ENCODE assay signal across 30 cellular contexts in genomic region chr9:89367281-89367680, GRCh38. TPM values are rescaled to one million over a fixed set of nuclear protein-coding genes. Genes with fewer than 3 reads are reported as not detected.
A peak's percentile ranks its signal among the peaks of the same experiment; 100 is the strongest.
DNase-seq lines count a peak whose midpoint lies in the region; ATAC-seq and TF ChIP-seq lines count a peak whose summit lies in the region.
"Had no signal": no experiment of that assay in that cellular context is flagged by ENCODE, and none has a peak within 500 bp of the region (broad histone marks: within the 10 kb centered on the region; RNA-seq: fewer than 3 reads in every experiment).

No MANE protein-coding gene starts in this region.

- intact Hi-C loops in CD8-positive, alpha-beta T cell (cut with DNase I, micrococcal nuclease) = no loop called here
- intact Hi-C loops in HCT116 (cut with micrococcal nuclease) (no loop called here), posterior vena cava (cut with DNase I) (no loop called here)

- no peak for TF ChIP-seq RAD21 in HCT116 (IDR thresholded peaks at IDR 0.05; ENCODE audit: low read depth)

- H3K27me3 ChIP-seq in CD8-positive, alpha-beta T cell (ENCODE audit: insufficient read depth, low read length) = no peaks in the 10 kb centered on the region
- H3K27me3 ChIP-seq in HCT116 (ENCODE audit: insufficient read depth, low read length) = no peaks in the 10 kb centered on the region
- H3K27me3 ChIP-seq: MG63 had no signal

- CTCF ChIA-PET in CD8-positive, alpha-beta T cell (lab: Charles Lee) = interaction anchor here (1.0 to 1.2 kb wide), 2 partner anchors 10 to 34 kb away, joined by 3 to 4 read pairs; no protein-coding TSS in a partner anchor
- CTCF ChIA-PET in HCT116 (lab: Charles Lee) = no interaction called here

- H3K36me3 Mint-ChIP-seq in activated naive CD4-positive, alpha-beta T cell treated with anti-CD3 and anti-CD28 coated beads, Interleukin-2, amount 50 U/mL, for 24 hours = no peaks in the 10 kb centered on the region
- H3K36me3 Mint-ChIP-seq in activated naive CD4-positive, alpha-beta T cell treated with anti-CD3 and anti-CD28 coated beads, Interleukin-2, amount 50 U/mL, for 72 hours = no peaks in the 10 kb centered on the region
- H3K36me3 Mint-ChIP-seq in CD8-positive, alpha-beta T cell = peaks cover 4% of the 10 kb centered on the region

- H3K9ac ChIP-seq in HCT116 (ENCODE audit: low read length) = no peak overlapping the region

- peak overlapping the region; percentile 68 for H3K27ac Mint-ChIP-seq in activated naive CD4-positive, alpha-beta T cell treated with anti-CD3 and anti-CD28 coated beads, Interleukin-2, amount 50 U/mL, for 24 hours
- peak overlapping the region in 1 of 2 donors; percentile 68 for H3K27ac Mint-ChIP-seq in activated naive CD4-positive, alpha-beta T cell treated with anti-CD3 and anti-CD28 coated beads, Interleukin-2, amount 50 U/mL, for 72 hours
- peak overlapping the region; percentile 52 for H3K27ac Mint-ChIP-seq in CD8-positive, alpha-beta T cell
- H3K27ac Mint-ChIP-seq: B cell, GM23338 had no signal

- no peak for TF ChIP-seq CTCF in CD8-positive, alpha-beta T cell (IDR thresholded peaks at IDR 0.05)
- no peak for TF ChIP-seq CTCF in HCT116 (IDR thresholded peaks at IDR 0.05 in 2 of 3, conservative IDR thresholded peaks at IDR 0.05 in 1 of 3; ENCODE audit: borderline replicate concordance in 1 of 3, insufficient read depth in 1 of 3, low read depth in 2 of 3, low read length in 2 of 3)

- BruUV-seq in HCT116 (replicated peaks; lab: Mats Ljungman, UMichigan) = no TSS peak

- H3K27me3 Mint-ChIP-seq in activated naive CD4-positive, alpha-beta T cell treated with anti-CD3 and anti-CD28 coated beads, Interleukin-2, amount 50 U/mL, for 24 hours = no peaks in the 10 kb centered on the region
- no peaks in the 10 kb centered on the region for H3K27me3 Mint-ChIP-seq in CD8-positive, alpha-beta T cell (ENCODE audit: low read depth)
- H3K27me3 Mint-ChIP-seq: B cell; CD8-positive, alpha-beta memory T cell had no signal

- H3K4me2 ChIP-seq in HCT116 (ENCODE audit: low read length) = no peak overlapping the region
- H3K4me2 ChIP-seq: GM23338, PC-9 had no signal

- H3K4me1 Mint-ChIP-seq in activated naive CD4-positive, alpha-beta T cell treated with anti-CD3 and anti-CD28 coated beads, Interleukin-2, amount 50 U/mL, for 24 hours = peaks cover 17% of the 10 kb centered on the region
- H3K4me1 Mint-ChIP-seq in CD8-positive, alpha-beta T cell (ENCODE audit: low read depth) = peaks cover 1% of the 10 kb centered on the region
- H3K4me1 Mint-ChIP-seq: B cell, GM23338 had no signal

- POLR2A ChIA-PET in CD8-positive, alpha-beta T cell (lab: Charles Lee) = no interaction called here
- POLR2A ChIA-PET in HCT116 (lab: Charles Lee) = no interaction called here

- no peak for TF ChIP-seq POLR2A in HCT116 (IDR thresholded peaks at IDR 0.05; ENCODE audit: borderline replicate concordance, extremely low read depth, insufficient read depth, insufficient read length)

- H3K9me2 ChIP-seq in HCT116 (ENCODE audit: insufficient read depth) = no peaks in the 10 kb centered on the region

- H3K27ac ChIP-seq in CD8-positive, alpha-beta T cell (ENCODE audit: low read depth, low read length) = no peak overlapping the region
- no peak overlapping the region for H3K27ac ChIP-seq in HCT116 (ENCODE audit: low read depth, low read length)
- H3K27ac ChIP-seq: C4-2B, PC-9 had no signal

- H3K4me3 ChIP-seq in CD8-positive, alpha-beta T cell (ENCODE audit: low read depth, low read length) = no peak overlapping the region
- H3K4me3 ChIP-seq in HCT116 (replicated peaks in 1 of 2; ENCODE audit: low read depth in 1 of 2, low read length in 2 of 2) = no peak overlapping the region
- H3K4me3 ChIP-seq: GM12878, GM23338, HAP-1, MG63, PC-9 had no signal

- no peaks in the 10 kb centered on the region for H3K9me3 ChIP-seq in CD8-positive, alpha-beta T cell (ENCODE audit: low read length)
- no peaks in the 10 kb centered on the region for H3K9me3 ChIP-seq in HCT116 (ENCODE audit: control insufficient read depth in 1 of 2, insufficient read depth in 1 of 2, low read depth in 1 of 2, low read length in 2 of 2)
- H3K9me3 ChIP-seq: HAP-1, MG63 had no signal

- RAD21 ChIA-PET in HCT116 (lab: Charles Lee; ENCODE audit: low non-redundant PET in 1 of 2, low total read pairs in 2 of 2, uncharacterized antibody in 2 of 2, unreplicated experiment in 2 of 2) = no interaction called here

- no peaks in the 10 kb centered on the region for H3K9me3 Mint-ChIP-seq in activated naive CD4-positive, alpha-beta T cell treated with anti-CD3 and anti-CD28 coated beads, Interleukin-2, amount 50 U/mL, for 24 hours
- H3K9me3 Mint-ChIP-seq in activated naive CD4-positive, alpha-beta T cell treated with anti-CD3 and anti-CD28 coated beads, Interleukin-2, amount 50 U/mL, for 72 hours = no peaks in the 10 kb centered on the region
- H3K9me3 Mint-ChIP-seq in CD8-positive, alpha-beta T cell = no peaks in the 10 kb centered on the region
- H3K9me3 Mint-ChIP-seq: GM23338 had no signal

- H3K36me3 ChIP-seq in CD8-positive, alpha-beta T cell (ENCODE audit: insufficient read depth, low read length) = peaks cover 5% of the 10 kb centered on the region
- H3K36me3 ChIP-seq in HCT116 (ENCODE audit: control insufficient read depth in 1 of 2, insufficient read depth in 2 of 2, low read length in 2 of 2) = no peaks in the 10 kb centered on the region; a peak in 1 of 4 replicates
- H3K36me3 ChIP-seq: HAP-1, MG63 had no signal

- no peaks in the 10 kb centered on the region for H3K4me1 ChIP-seq in CD8-positive, alpha-beta T cell (ENCODE audit: insufficient read depth, low read length)
- H3K4me1 ChIP-seq in HCT116 (ENCODE audit: control insufficient read depth in 1 of 2, insufficient read depth in 2 of 2, low read length in 2 of 2) = no peaks in the 10 kb centered on the region
- H3K4me1 ChIP-seq: HAP-1 had no signal

- no peaks in the 10 kb centered on the region for H3K79me2 ChIP-seq in HCT116 (ENCODE audit: insufficient read depth, low read length)

- no peak overlapping the region for H3K4me3 Mint-ChIP-seq in activated naive CD4-positive, alpha-beta T cell treated with anti-CD3 and anti-CD28 coated beads, Interleukin-2, amount 50 U/mL, for 24 hours
- no peak overlapping the region for H3K4me3 Mint-ChIP-seq in CD8-positive, alpha-beta T cell
- H3K4me3 Mint-ChIP-seq: B cell, GM23338 had no signal

- ATAC-seq in activated naive CD4-positive, alpha-beta T cell treated with anti-CD3 and anti-CD28 coated beads, Interleukin-2, amount 50 U/mL, for 72 hours = no peak
- no peak for ATAC-seq in CD8-positive, alpha-beta T cell
- 0 out of 2 replicates have a peak, but pooled peaks have one; percentile 15 for ATAC-seq in HCT116
- ATAC-seq: GM12878, GM23338 had no signal

- H4K20me1 ChIP-seq in HCT116 (ENCODE audit: insufficient read depth) = no peaks in the 10 kb centered on the region

- DNase-seq in activated naive CD4-positive, alpha-beta T cell treated with anti-CD3 and anti-CD28 coated beads, Interleukin-2, amount 50 U/mL, for 72 hours (ENCODE audit: low spot score in 2 of 2) = no peak
- DNase-seq in CD8-positive, alpha-beta T cell = no peak
- DNase-seq in HCT116 (ENCODE audit: low read depth, low spot score) (no peak), posterior vena cava (ENCODE audit: low spot score) (peak; percentile 59), NCI-H82 (lab: John Stamatoyannopoulos, UW) (no peak), NCI-H226 (no peak)
- DNase-seq: CD8-positive, alpha-beta memory T cell; DMS 273 treated with DMSO at 0.1 percent for 48 hours; DMS79; EL; GDM1; IMR-90; KG1; MG63; NCI-H1105 treated with DMSO at 0.1 percent for 48 hours; NCI-H146; NCI-H1930; NCI-H2107; NCI-H446; NCI-H524 treated with DMSO at 0.1 percent for 48 hours; NCI-H774; NK-92 treated with Interleukin-12 subunit alpha and Interleukin-12 subunit beta, amount 100 ng/mL, for 24 hours; PC-9; SHP77 had no signal

- no peak overlapping the region for H2AFZ ChIP-seq in HCT116 (ENCODE audit: low read depth, low read length, poor library complexity, severe bottlenecking)
- H2AFZ ChIP-seq: GM23338, PC-9 had no signal

TF ChIP-seq in HCT116, 20 proteins besides CTCF, POLR2A, EP300 and RAD21 (continues in another document):
- TF ChIP-seq SP1 (IDR thresholded peaks at IDR 0.05; ENCODE audit: low read depth) (no peak), ELF1 (IDR thresholded peaks at IDR 0.05; ENCODE audit: borderline replicate concordance, low read depth) (no peak), REST (IDR thresholded peaks at IDR 0.05; ENCODE audit: low read depth) (no peak), CEBPB (IDR thresholded peaks at IDR 0.05; ENCODE audit: low read depth) (no peak), EGR1 (IDR thresholded peaks at IDR 0.05; ENCODE audit: low read depth) (no peak)

RNA-seq across cellular contexts. Expression of gene SECISBP2, which starts 49.0 kb away (rescaled TPM):
- total RNA-seq in activated naive CD4-positive, alpha-beta T cell treated with anti-CD3 and anti-CD28 coated beads, Interleukin-2, amount 50 U/mL, for 72 hours = 10 to 100 TPM; 42.8 to 52.0 TPM
- total RNA-seq in CD8-positive, alpha-beta T cell = 10 to 100 TPM; 90.2 to 92.1 TPM
- total RNA-seq in HCT116 (2021; ENCODE audit: unreplicated experiment) (41.6 TPM), posterior vena cava (10 to 100 TPM; 35.2 to 36.3 TPM)
- 25.7 and 27.3 TPM in 2 replicates for polyA plus RNA-seq in HCT116 (2012)

RNA-seq across cellular contexts. Expression of gene CKS2, which starts 56.3 kb away (rescaled TPM):
- 100 to 1,000 TPM; 202 to 384 TPM for total RNA-seq in activated naive CD4-positive, alpha-beta T cell treated with anti-CD3 and anti-CD28 coated beads, Interleukin-2, amount 50 U/mL, for 72 hours
- 1 to 10 TPM; 8.4 to 9.3 TPM for total RNA-seq in CD8-positive, alpha-beta T cell
- total RNA-seq in HCT116 (2021; ENCODE audit: unreplicated experiment) (242 TPM), posterior vena cava (1 to 10 TPM; 4.1 to 4.3 TPM)
- polyA plus RNA-seq in HCT116 (2012) = 384 and 475 TPM in 2 replicates

Comparison
In these comparisons a context has a peak if more than half of its experiments do, and no peak if none do; other contexts are left out.
1. RNA of gene CKS2, which starts 56.3 kb away (total RNA-seq): 202 to 384 TPM in activated naive CD4-positive, alpha-beta T cell treated with anti-CD3 and anti-CD28 coated beads, Interleukin-2, amount 50 U/mL, for 72 hours and 242 TPM in HCT116 (single experiment); 8.4 to 9.3 TPM in CD8-positive, alpha-beta T cell and 4.1 to 4.3 TPM in posterior vena cava; every median in the first group is over 10 times any median in the second.